In the genomic region with DNA sequence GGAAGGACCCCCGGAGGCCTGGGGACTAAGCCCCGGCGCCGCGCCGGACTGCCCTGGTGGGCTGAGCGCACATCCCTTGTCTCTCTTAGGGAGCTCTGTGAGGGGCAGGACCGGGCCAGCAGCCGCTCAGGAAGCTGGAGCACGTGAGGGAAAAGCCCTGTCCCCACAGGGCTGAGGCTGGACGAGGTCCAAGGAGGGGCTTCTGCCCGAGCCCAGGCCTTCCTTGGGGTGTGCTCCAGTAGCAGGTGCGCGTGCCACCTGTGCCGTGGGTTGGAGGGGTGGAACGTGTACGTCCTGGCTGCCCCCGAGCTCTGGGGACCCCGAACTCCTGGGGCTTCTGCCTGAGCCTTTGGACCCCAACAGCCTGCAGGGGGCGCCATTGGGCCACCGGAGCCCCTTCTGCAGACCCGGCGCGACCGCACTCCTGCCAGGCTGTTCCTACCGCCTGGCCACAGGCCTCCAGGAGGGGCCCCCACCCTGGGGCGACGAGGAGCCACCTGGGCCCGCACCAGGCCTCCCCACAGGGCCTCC, we compare ENCODE assay signal across 8 cellular contexts. TPM values are rescaled to one million over a fixed set of nuclear protein-coding genes. Genes with fewer than 3 reads are reported as not detected.
DNase-seq lines count a peak whose midpoint lies in the region; ATAC-seq and TF ChIP-seq lines count a peak whose summit lies in the region.

No MANE protein-coding gene starts in this region.

- H3K27ac ChIP-seq in osteoblast (ENCODE audit: low read depth, low read length) (no peak overlapping the region), tibial nerve (no peak overlapping the region)

- H3K36me3 ChIP-seq in osteoblast (ENCODE audit: insufficient read depth, low read length) (no peaks in the 10 kb centered on the region), tibial nerve (peaks cover 0 to 18% (median 0%) of the 10 kb centered on the region in 3 donors)

- H3K27me3 ChIP-seq in osteoblast (ENCODE audit: insufficient read depth, low read length): no peaks in the 10 kb centered on the region
- H3K27me3 ChIP-seq in tibial nerve: peaks cover 0 to 32% of the 10 kb centered on the region in 2 donors

- no peak for TF ChIP-seq POLR2A in tibial nerve (IDR thresholded peaks at IDR 0.05)

- H4K20me1 ChIP-seq in osteoblast (ENCODE audit: insufficient read depth, low read length): no peaks in the 10 kb centered on the region

- 3 to 26% methylated on average over 11 to 25 of the region's 29 CpGs for WGBS in tibial nerve, 2 donors

- TF ChIP-seq RAD21 in Ishikawa (IDR thresholded peaks at IDR 0.05; ENCODE audit: low read depth): peak; percentile 93

- H3K4me3 ChIP-seq in osteoblast (ENCODE audit: insufficient read depth, low read length): no peak overlapping the region
- no peak overlapping the region for H3K4me3 ChIP-seq in tibial nerve

- no peak overlapping the region for H2AFZ ChIP-seq in osteoblast (ENCODE audit: low read length)

- DNase-seq in DMS79 (lab: John Stamatoyannopoulos, UW): peak; percentile 20
- DNase-seq in RPMI8226: peak; percentile 83
- DNase-seq in activated T-helper 1 cell treated with Interleukin-2 at 50 U/mL for 16 hours (ENCODE audit: low read depth): peak; percentile 63
- DNase-seq in fibroblast of the conjunctiva (ENCODE audit: low read depth): peak; percentile 30
- peak; percentile 99 for DNase-seq in osteoblast (ENCODE audit: insufficient read length, low spot score, missing footprints)
- DNase-seq in tibial nerve (ENCODE audit: low spot score in 2 of 2): peak; percentile 32 to 48

- H3K4me2 ChIP-seq in osteoblast (ENCODE audit: insufficient read depth, low read length): peak overlapping the region; percentile 65

- peak; percentile 62 for TF ChIP-seq CTCF in osteoblast (IDR thresholded peaks at IDR 0.05; ENCODE audit: extremely low read depth, low read depth, low read length)
- TF ChIP-seq CTCF in tibial nerve (IDR thresholded peaks at IDR 0.05): peak; percentile 50 to 83 (median 70)

- H3K9me3 ChIP-seq in osteoblast (ENCODE audit: low read depth, low read length) (no peaks in the 10 kb centered on the region), tibial nerve (no peaks in the 10 kb centered on the region)

- TF ChIP-seq EP300 in Ishikawa (IDR thresholded peaks at IDR 0.05; ENCODE audit: borderline replicate concordance): no peak
- TF ChIP-seq EP300 in tibial nerve (IDR thresholded peaks at IDR 0.05): no peak

- ATAC-seq in GM18520 (IDR thresholded peaks at IDR 0.05; ENCODE audit: unreplicated experiment): no peak

- no peaks in the 10 kb centered on the region for H3K79me2 ChIP-seq in osteoblast (ENCODE audit: insufficient read depth, low read length)

- no peaks in the 10 kb centered on the region for H3K4me1 ChIP-seq in osteoblast (ENCODE audit: insufficient read depth, low read length)
- peaks cover 0 to 33% (median 12%) of the 10 kb centered on the region in 4 donors for H3K4me1 ChIP-seq in tibial nerve

TF ChIP-seq in Ishikawa, 13 proteins besides CTCF, POLR2A, EP300 and RAD21:
- TF ChIP-seq, protein P1, sequence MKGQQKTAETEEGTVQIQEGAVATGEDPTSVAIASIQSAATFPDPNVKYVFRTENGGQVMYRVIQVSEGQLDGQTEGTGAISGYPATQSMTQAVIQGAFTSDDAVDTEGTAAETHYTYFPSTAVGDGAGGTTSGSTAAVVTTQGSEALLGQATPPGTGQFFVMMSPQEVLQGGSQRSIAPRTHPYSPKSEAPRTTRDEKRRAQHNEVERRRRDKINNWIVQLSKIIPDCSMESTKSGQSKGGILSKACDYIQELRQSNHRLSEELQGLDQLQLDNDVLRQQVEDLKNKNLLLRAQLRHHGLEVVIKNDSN (IDR thresholded peaks at IDR 0.05): peak; percentile 69
- no peak for TF ChIP-seq YY1 (IDR thresholded peaks at IDR 0.05; ENCODE audit: low read depth)
- TF ChIP-seq TCF12 (IDR thresholded peaks at IDR 0.05; ENCODE audit: low read depth): peak; percentile 23; the same call in 1 of the 2 replicates
- peak; percentile 92; the same call in 1 of the 2 replicates for TF ChIP-seq ZBTB7A (IDR thresholded peaks at IDR 0.05; ENCODE audit: low read depth)

RNA-seq across cellular contexts. Expression of gene TACC3, which starts 27.2 kb away (rescaled TPM):
- total RNA-seq in osteoblast (3.2 and 4.0 TPM in 2 replicates), tibial nerve (10 to 100 TPM in 2 of 4 donors, 1 to 10 TPM in 2; 8.6 to 15.0 (median 11.9) TPM)

RNA-seq across cellular contexts. Expression of gene TMEM129, which starts 27.4 kb away (rescaled TPM):
- total RNA-seq in osteoblast (37.1 and 38.0 TPM in 2 replicates), tibial nerve (10 to 100 TPM; 60.1 to 88.5 (median 82.2) TPM)

RNA-seq across cellular contexts. Expression of gene SLBP, which starts 36.4 kb away (rescaled TPM):
- total RNA-seq in osteoblast (51.9 and 55.7 TPM in 2 replicates), tibial nerve (10 to 100 TPM; 41.7 to 55.9 (median 53.5) TPM)

RNA-seq across cellular contexts. Expression of gene FGFR3, which starts 44.6 kb away (rescaled TPM):
- 0.29 and 0.36 TPM in 2 replicates for total RNA-seq in osteoblast
- 10 to 100 TPM in 1 of 4 donors, 1 to 10 TPM in 3; 2.7 to 11.2 (median 5.1) TPM for total RNA-seq in tibial nerve

Comparison
In these comparisons a context has a peak if more than half of its experiments do, and no peak if none do; other contexts are left out.
1. DNase-seq: peak in every context shown above with its lines; median percentile 99 in osteoblast; 83 in RPMI8226; 63 in activated T-helper 1 cell treated with Interleukin-2 at 50 U/mL for 16 hours; 40 in tibial nerve; 30 in fibroblast of the conjunctiva; 20 in DMS79.